Comparison of ENCODE assay signal across 8 cellular contexts in genomic region chr7:10436302-10436701, GRCh38.
"Had no signal": no experiment of that assay in that cellular context is flagged by ENCODE, and none has a peak within 500 bp of the region (broad histone marks: within the 10 kb centered on the region; RNA-seq: fewer than 3 reads in every experiment).

No MANE protein-coding gene starts in this region.

- FAIRE-seq: G401.6, GM12878, GM12891, GM12892, GM18507, GM19239 had no signal

- ATAC-seq: GM12878 had no signal

- H3K4me3 ChIP-seq: GM12878 had no signal

- DNase-seq: GDM1, GF-D8 had no signal
